ENCODE assay signal across 8 cellular contexts in the genomic region with DNA sequence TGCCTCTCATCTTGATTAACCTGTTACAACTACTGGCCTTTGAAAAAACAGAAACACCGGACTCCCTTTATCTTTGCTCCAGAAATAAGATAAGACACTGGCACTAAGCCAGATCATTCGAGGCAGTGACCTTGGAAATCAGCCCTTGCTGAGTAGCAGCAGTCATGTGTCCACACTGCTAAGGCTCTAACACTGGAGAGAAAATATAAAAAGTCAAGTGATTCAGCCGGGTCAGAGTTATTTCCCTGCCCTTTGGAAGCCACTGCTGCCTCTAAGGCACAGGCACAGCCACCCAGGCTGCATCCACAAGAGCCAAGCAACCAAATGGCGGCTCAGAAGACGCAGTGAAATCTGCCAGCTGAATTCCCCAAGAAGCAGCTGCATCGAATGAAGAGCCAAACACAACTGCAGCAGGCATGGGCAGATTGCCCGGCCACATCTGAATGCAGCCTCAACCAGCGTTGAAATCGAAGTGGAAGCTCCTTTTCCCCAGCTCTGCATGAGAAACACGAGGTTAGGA. TPM values are rescaled to one million over a fixed set of nuclear protein-coding genes. Genes with fewer than 3 reads are reported as not detected.
DNase-seq lines count a peak whose midpoint lies in the region; ATAC-seq and TF ChIP-seq lines count a peak whose summit lies in the region.

No MANE protein-coding gene starts in this region.

- no peak overlapping the region for H3K4me3 Mint-ChIP-seq in glutamatergic neuron (ENCODE audit: unreplicated experiment)

- H3K4me3 ChIP-seq in fibroblast of pulmonary artery (replicated peaks; ENCODE audit: low read depth, low read length): peak overlapping the region; percentile 8

- no peaks in the 10 kb centered on the region for H3K36me3 Mint-ChIP-seq in glutamatergic neuron (ENCODE audit: unreplicated experiment)

- intact Hi-C loops in posterior cingulate gyrus (cut with DNase I): no loop called here

- no peaks in the 10 kb centered on the region for H3K9me3 Mint-ChIP-seq in glutamatergic neuron (ENCODE audit: unreplicated experiment)

- ATAC-seq in HG03439 (IDR thresholded peaks at IDR 0.05; ENCODE audit: unreplicated experiment): no peak

- DNase-seq in DMS53 treated with DMSO at 0.1 percent for 48 hours (lab: John Stamatoyannopoulos, UW; ENCODE audit: unreplicated experiment): peak; percentile 85
- DNase-seq in NCI-H774 (lab: John Stamatoyannopoulos, UW): peak; percentile 63
- peak; percentile 80 for DNase-seq in fibroblast of pulmonary artery (ENCODE audit: low read depth)
- peak; percentile 37 to 94 (median 60) for DNase-seq in posterior cingulate gyrus
- no peak for DNase-seq in glutamatergic neuron
- no peak for DNase-seq in cerebellum (ENCODE audit: low spot score)
- DNase-seq in activated naive CD4-positive, alpha-beta T cell treated with Interleukin-2 at 50 U/mL for 16 hours: no peak

- H3K27me3 Mint-ChIP-seq in glutamatergic neuron (ENCODE audit: unreplicated experiment): no peaks in the 10 kb centered on the region

- no peak for TF ChIP-seq CTCF in fibroblast of pulmonary artery (IDR thresholded peaks at IDR 0.05; ENCODE audit: low read length, missing control alignments)
- no peak for TF ChIP-seq CTCF in glutamatergic neuron (IDR thresholded peaks at IDR 0.05; ENCODE audit: partially characterized antibody, unreplicated experiment)

- H3K4me1 Mint-ChIP-seq in glutamatergic neuron (ENCODE audit: low read depth, unreplicated experiment): no peaks in the 10 kb centered on the region

- no peak overlapping the region for H3K27ac Mint-ChIP-seq in glutamatergic neuron (ENCODE audit: unreplicated experiment)

RNA-seq across cellular contexts. Expression of gene NT5DC3, which starts 40.7 kb away (rescaled TPM):
- total RNA-seq in glutamatergic neuron (ENCODE audit: unreplicated experiment) (2.1 TPM), cerebellum (13.5 TPM)

Comparison
In these comparisons a context has a peak if more than half of its experiments do, and no peak if none do; other contexts are left out.
1. DNase-seq: peak in DMS53 treated with DMSO at 0.1 percent for 48 hours (single experiment), NCI-H774 (single experiment), fibroblast of pulmonary artery (single experiment) and posterior cingulate gyrus (10 of 10); none in glutamatergic neuron (single experiment), cerebellum (single experiment) and activated naive CD4-positive, alpha-beta T cell treated with Interleukin-2 at 50 U/mL for 16 hours (single experiment).